In the genomic region with DNA sequence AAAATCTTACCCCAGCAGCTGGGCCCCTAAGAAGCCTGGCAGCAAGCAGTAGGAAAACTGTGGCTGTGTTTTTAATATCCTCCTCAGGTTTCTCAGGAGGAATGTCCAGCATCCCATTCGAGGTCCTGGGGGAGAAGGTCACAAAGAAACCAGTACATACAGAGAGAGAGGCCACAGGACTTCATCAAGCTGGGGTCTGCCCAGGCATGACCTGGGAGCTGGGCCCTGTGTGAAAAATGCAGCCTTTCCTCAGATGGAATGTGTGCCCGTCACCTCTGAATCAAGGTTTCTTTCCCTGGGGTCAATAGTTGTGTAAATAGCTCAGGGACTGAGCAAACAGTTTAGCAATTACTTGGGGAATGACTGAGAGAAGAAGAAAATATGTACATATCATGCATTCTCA, we compare ENCODE assay signal across 1 cellular context.
TF ChIP-seq lines count a peak whose summit lies in the region.

No MANE protein-coding gene starts in this region.

TF ChIP-seq in HepG2, 621 proteins besides CTCF, POLR2A, EP300 and RAD21 (continued from another document and continues in another):
- TF ChIP-seq, protein P1, sequence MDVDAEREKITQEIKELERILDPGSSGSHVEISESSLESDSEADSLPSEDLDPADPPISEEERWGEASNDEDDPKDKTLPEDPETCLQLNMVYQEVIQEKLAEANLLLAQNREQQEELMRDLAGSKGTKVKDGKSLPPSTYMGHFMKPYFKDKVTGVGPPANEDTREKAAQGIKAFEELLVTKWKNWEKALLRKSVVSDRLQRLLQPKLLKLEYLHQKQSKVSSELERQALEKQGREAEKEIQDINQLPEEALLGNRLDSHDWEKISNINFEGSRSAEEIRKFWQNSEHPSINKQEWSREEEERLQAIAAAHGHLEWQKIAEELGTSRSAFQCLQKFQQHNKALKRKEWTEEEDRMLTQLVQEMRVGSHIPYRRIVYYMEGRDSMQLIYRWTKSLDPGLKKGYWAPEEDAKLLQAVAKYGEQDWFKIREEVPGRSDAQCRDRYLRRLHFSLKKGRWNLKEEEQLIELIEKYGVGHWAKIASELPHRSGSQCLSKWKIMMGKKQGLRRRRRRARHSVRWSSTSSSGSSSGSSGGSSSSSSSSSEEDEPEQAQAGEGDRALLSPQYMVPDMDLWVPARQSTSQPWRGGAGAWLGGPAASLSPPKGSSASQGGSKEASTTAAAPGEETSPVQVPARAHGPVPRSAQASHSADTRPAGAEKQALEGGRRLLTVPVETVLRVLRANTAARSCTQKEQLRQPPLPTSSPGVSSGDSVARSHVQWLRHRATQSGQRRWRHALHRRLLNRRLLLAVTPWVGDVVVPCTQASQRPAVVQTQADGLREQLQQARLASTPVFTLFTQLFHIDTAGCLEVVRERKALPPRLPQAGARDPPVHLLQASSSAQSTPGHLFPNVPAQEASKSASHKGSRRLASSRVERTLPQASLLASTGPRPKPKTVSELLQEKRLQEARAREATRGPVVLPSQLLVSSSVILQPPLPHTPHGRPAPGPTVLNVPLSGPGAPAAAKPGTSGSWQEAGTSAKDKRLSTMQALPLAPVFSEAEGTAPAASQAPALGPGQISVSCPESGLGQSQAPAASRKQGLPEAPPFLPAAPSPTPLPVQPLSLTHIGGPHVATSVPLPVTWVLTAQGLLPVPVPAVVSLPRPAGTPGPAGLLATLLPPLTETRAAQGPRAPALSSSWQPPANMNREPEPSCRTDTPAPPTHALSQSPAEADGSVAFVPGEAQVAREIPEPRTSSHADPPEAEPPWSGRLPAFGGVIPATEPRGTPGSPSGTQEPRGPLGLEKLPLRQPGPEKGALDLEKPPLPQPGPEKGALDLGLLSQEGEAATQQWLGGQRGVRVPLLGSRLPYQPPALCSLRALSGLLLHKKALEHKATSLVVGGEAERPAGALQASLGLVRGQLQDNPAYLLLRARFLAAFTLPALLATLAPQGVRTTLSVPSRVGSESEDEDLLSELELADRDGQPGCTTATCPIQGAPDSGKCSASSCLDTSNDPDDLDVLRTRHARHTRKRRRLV (CRISPR knock-in tag; IDR thresholded peaks at IDR 0.05) = no peak
- TF ChIP-seq RBFOX2 (IDR thresholded peaks at IDR 0.05; ENCODE audit: low read depth, low read length) = no peak
- peak; percentile 88; the same call in 1 of the 2 replicates for TF ChIP-seq MIER3 (CRISPR knock-in tag; IDR thresholded peaks at IDR 0.05; ENCODE audit: borderline replicate concordance)
- no peak; the same call in 1 of the 2 replicates for TF ChIP-seq ZNF431 (CRISPR knock-in tag; IDR thresholded peaks at IDR 0.05; ENCODE audit: borderline replicate concordance, low read depth)
- peak; percentile 45; the same call in 1 of the 2 replicates for TF ChIP-seq ZNF12 (CRISPR knock-in tag; IDR thresholded peaks at IDR 0.05)
- TF ChIP-seq RARG (CRISPR knock-in tag; IDR thresholded peaks at IDR 0.05; ENCODE audit: low read depth) = no peak
- TF ChIP-seq ASH2L (IDR thresholded peaks at IDR 0.05; ENCODE audit: insufficient read length, low read depth, low read length) = peak; percentile 22
- no peak for TF ChIP-seq AGO2 (optimal IDR thresholded peaks at IDR 0.05; ENCODE audit: low read depth, low read length)
- 0 out of 2 replicates have a peak, but pooled peaks have one; percentile 29 for TF ChIP-seq TOPORS (CRISPR knock-in tag; IDR thresholded peaks at IDR 0.05)
- TF ChIP-seq IRX3 (CRISPR knock-in tag; IDR thresholded peaks at IDR 0.05; ENCODE audit: borderline replicate concordance, low read depth) = no peak
- TF ChIP-seq, protein P2, sequence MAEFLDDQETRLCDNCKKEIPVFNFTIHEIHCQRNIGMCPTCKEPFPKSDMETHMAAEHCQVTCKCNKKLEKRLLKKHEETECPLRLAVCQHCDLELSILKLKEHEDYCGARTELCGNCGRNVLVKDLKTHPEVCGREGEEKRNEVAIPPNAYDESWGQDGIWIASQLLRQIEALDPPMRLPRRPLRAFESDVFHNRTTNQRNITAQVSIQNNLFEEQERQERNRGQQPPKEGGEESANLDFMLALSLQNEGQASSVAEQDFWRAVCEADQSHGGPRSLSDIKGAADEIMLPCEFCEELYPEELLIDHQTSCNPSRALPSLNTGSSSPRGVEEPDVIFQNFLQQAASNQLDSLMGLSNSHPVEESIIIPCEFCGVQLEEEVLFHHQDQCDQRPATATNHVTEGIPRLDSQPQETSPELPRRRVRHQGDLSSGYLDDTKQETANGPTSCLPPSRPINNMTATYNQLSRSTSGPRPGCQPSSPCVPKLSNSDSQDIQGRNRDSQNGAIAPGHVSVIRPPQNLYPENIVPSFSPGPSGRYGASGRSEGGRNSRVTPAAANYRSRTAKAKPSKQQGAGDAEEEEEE (CRISPR knock-in tag; IDR thresholded peaks at IDR 0.05; ENCODE audit: borderline replicate concordance) = no peak
- TF ChIP-seq ZSCAN22 (CRISPR knock-in tag; IDR thresholded peaks at IDR 0.05) = no peak
- no peak for TF ChIP-seq ZNF670 (CRISPR knock-in tag; IDR thresholded peaks at IDR 0.05; ENCODE audit: borderline replicate concordance)
- TF ChIP-seq, protein P3, sequence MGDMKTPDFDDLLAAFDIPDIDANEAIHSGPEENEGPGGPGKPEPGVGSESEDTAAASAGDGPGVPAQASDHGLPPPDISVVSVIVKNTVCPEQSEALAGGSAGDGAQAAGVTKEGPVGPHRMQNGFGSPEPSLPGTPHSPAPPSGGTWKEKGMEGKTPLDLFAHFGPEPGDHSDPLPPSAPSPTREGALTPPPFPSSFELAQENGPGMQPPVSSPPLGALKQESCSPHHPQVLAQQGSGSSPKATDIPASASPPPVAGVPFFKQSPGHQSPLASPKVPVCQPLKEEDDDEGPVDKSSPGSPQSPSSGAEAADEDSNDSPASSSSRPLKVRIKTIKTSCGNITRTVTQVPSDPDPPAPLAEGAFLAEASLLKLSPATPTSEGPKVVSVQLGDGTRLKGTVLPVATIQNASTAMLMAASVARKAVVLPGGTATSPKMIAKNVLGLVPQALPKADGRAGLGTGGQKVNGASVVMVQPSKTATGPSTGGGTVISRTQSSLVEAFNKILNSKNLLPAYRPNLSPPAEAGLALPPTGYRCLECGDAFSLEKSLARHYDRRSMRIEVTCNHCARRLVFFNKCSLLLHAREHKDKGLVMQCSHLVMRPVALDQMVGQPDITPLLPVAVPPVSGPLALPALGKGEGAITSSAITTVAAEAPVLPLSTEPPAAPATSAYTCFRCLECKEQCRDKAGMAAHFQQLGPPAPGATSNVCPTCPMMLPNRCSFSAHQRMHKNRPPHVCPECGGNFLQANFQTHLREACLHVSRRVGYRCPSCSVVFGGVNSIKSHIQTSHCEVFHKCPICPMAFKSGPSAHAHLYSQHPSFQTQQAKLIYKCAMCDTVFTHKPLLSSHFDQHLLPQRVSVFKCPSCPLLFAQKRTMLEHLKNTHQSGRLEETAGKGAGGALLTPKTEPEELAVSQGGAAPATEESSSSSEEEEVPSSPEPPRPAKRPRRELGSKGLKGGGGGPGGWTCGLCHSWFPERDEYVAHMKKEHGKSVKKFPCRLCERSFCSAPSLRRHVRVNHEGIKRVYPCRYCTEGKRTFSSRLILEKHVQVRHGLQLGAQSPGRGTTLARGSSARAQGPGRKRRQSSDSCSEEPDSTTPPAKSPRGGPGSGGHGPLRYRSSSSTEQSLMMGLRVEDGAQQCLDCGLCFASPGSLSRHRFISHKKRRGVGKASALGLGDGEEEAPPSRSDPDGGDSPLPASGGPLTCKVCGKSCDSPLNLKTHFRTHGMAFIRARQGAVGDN (CRISPR knock-in tag; IDR thresholded peaks at IDR 0.05) = no peak
- no peak for TF ChIP-seq NPAS2 (CRISPR knock-in tag; IDR thresholded peaks at IDR 0.05; ENCODE audit: borderline replicate concordance)
- TF ChIP-seq, protein P4, sequence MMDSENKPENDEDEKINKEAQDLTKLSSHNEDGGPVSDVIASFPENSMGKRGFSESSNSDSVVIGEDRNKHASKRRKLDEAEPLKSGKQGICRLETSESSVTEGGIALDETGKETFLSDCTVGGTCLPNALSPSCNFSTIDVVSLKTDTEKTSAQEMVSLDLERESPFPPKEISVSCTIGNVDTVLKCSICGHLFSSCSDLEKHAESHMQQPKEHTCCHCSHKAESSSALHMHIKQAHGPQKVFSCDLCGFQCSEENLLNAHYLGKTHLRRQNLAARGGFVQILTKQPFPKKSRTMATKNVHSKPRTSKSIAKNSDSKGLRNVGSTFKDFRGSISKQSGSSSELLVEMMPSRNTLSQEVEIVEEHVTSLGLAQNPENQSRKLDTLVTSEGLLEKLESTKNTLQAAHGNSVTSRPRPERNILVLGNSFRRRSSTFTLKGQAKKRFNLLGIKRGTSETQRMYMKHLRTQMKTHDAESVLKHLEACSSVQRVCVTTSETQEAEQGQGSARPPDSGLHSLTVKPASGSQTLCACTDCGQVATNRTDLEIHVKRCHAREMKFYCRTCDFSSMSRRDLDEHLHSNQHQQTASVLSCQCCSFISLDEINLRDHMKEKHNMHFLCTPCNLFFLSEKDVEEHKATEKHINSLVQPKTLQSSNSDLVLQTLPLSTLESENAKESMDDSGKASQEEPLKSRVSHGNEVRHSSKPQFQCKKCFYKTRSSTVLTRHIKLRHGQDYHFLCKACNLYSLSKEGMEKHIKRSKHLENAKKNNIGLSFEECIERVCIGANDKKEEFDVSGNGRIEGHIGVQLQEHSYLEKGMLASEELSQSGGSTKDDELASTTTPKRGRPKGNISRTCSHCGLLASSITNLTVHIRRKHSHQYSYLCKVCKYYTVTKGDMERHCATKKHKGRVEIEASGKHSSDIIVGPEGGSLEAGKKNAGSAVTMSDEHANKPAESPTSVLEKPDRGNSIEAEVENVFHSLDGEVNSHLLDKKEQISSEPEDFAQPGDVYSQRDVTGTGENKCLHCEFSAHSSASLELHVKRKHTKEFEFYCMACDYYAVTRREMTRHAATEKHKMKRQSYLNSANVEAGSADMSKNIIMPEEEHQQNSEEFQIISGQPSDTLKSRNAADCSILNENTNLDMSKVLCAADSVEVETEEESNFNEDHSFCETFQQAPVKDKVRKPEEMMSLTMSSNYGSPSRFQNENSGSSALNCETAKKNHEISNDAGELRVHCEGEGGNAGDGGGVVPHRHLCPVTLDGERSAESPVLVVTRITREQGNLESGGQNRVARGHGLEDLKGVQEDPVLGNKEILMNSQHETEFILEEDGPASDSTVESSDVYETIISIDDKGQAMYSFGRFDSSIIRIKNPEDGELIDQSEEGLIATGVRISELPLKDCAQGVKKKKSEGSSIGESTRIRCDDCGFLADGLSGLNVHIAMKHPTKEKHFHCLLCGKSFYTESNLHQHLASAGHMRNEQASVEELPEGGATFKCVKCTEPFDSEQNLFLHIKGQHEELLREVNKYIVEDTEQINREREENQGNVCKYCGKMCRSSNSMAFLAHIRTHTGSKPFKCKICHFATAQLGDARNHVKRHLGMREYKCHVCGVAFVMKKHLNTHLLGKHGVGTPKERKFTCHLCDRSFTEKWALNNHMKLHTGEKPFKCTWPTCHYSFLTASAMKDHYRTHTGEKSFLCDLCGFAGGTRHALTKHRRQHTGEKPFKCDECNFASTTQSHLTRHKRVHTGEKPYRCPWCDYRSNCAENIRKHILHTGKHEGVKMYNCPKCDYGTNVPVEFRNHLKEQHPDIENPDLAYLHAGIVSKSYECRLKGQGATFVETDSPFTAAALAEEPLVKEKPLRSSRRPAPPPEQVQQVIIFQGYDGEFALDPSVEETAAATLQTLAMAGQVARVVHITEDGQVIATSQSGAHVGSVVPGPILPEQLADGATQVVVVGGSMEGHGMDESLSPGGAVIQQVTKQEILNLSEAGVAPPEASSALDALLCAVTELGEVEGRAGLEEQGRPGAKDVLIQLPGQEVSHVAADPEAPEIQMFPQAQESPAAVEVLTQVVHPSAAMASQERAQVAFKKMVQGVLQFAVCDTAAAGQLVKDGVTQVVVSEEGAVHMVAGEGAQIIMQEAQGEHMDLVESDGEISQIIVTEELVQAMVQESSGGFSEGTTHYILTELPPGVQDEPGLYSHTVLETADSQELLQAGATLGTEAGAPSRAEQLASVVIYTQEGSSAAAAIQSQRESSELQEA (CRISPR knock-in tag; IDR thresholded peaks at IDR 0.05; ENCODE audit: not compliant biosample characterization) = no peak
- TF ChIP-seq NFKBIZ (CRISPR knock-in tag; IDR thresholded peaks at IDR 0.05) = 0 out of 2 replicates have a peak, but pooled peaks have one; percentile 69
- peak; percentile 59; the same call in 1 of the 2 replicates for TF ChIP-seq ZBTB7A (CRISPR knock-in tag; IDR thresholded peaks at IDR 0.05)
- TF ChIP-seq PHF5A (CRISPR knock-in tag; IDR thresholded peaks at IDR 0.05; ENCODE audit: low read depth, unreplicated experiment) = peak; percentile 59
- no peak for TF ChIP-seq BORCS8-MEF2B (CRISPR knock-in tag; IDR thresholded peaks at IDR 0.05)
- TF ChIP-seq CENPT (CRISPR knock-in tag; IDR thresholded peaks at IDR 0.05; ENCODE audit: low read depth) = no peak
- TF ChIP-seq HOXA9 (CRISPR knock-in tag; IDR thresholded peaks at IDR 0.05; ENCODE audit: borderline replicate concordance) = no peak
- no peak for TF ChIP-seq SAFB2 (CRISPR knock-in tag; IDR thresholded peaks at IDR 0.05; ENCODE audit: borderline replicate concordance, low read depth)
- no peak for TF ChIP-seq ELF4 (CRISPR knock-in tag; IDR thresholded peaks at IDR 0.05; ENCODE audit: borderline replicate concordance)
- TF ChIP-seq NCOA5 (CRISPR knock-in tag; IDR thresholded peaks at IDR 0.05) = no peak
- TF ChIP-seq, protein P5, sequence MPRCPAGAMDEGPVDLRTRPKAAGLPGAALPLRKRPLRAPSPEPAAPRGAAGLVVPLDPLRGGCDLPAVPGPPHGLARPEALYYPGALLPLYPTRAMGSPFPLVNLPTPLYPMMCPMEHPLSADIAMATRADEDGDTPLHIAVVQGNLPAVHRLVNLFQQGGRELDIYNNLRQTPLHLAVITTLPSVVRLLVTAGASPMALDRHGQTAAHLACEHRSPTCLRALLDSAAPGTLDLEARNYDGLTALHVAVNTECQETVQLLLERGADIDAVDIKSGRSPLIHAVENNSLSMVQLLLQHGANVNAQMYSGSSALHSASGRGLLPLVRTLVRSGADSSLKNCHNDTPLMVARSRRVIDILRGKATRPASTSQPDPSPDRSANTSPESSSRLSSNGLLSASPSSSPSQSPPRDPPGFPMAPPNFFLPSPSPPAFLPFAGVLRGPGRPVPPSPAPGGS (CRISPR knock-in tag; IDR thresholded peaks at IDR 0.05) = no peak
- TF ChIP-seq, protein P6, sequence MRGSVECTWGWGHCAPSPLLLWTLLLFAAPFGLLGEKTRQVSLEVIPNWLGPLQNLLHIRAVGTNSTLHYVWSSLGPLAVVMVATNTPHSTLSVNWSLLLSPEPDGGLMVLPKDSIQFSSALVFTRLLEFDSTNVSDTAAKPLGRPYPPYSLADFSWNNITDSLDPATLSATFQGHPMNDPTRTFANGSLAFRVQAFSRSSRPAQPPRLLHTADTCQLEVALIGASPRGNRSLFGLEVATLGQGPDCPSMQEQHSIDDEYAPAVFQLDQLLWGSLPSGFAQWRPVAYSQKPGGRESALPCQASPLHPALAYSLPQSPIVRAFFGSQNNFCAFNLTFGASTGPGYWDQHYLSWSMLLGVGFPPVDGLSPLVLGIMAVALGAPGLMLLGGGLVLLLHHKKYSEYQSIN (CRISPR knock-in tag; IDR thresholded peaks at IDR 0.05; ENCODE audit: borderline replicate concordance) = no peak
- TF ChIP-seq HNRNPK (IDR thresholded peaks at IDR 0.05; ENCODE audit: low read depth, low read length, poor library complexity, severe bottlenecking) = no peak
- TF ChIP-seq SP140L (CRISPR knock-in tag; IDR thresholded peaks at IDR 0.05; ENCODE audit: borderline replicate concordance) = peak; percentile 46; the same call in 1 of the 2 replicates
- no peak for TF ChIP-seq ZNF251 (CRISPR knock-in tag; IDR thresholded peaks at IDR 0.05)
- TF ChIP-seq LCORL (IDR thresholded peaks at IDR 0.05) = no peak
- TF ChIP-seq LCORL (CRISPR knock-in tag; IDR thresholded peaks at IDR 0.05) = peak; percentile 53; the same call in 1 of the 2 replicates
- TF ChIP-seq SETDB1 (CRISPR knock-in tag; IDR thresholded peaks at IDR 0.05; ENCODE audit: borderline replicate concordance) = no peak
- no peak for TF ChIP-seq ARID2 (CRISPR knock-in tag; IDR thresholded peaks at IDR 0.05; ENCODE audit: borderline replicate concordance)
- no peak for TF ChIP-seq ZNF615 (CRISPR knock-in tag; IDR thresholded peaks at IDR 0.05; ENCODE audit: borderline replicate concordance)
